9 cellular contexts compared by ENCODE assay signal in the genomic region with DNA sequence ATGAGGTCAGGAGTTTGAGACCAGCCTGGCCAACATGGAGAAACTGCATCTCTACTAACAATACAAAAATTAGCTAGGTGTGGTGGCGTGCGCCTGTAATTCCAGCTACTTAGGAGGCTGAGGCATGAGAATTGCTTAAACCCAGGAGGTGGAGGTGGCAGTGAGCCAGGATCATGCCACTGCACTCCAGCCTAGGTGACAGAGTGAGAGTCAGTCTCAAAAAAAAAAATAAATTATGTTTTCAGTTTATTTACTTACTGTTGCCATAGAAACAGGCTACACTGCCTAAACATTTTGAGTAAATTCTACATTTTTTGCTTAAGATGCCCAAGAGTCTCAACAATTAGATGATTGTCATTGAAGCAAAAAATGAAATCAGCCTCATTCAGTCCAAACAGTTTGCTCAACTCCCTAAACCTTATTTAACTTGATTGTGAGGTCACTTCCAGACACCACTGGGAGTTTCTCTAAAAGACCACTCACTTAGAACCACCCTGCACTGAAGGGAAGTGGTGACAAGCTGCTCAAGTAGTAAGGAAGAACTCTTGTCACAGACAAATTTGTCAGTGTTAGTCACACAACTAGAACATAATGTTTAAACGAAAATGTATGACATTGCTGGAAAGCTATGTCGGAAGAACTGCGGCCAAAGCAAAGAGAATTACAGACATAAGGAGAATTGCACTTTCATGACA. TPM values are rescaled to one million over a fixed set of nuclear protein-coding genes. Genes with fewer than 3 reads are reported as not detected.
DNase-seq lines count a peak whose midpoint lies in the region; ATAC-seq, FAIRE-seq and TF ChIP-seq lines count a peak whose summit lies in the region.
"Had no signal": no experiment of that assay in that cellular context is flagged by ENCODE, and none has a peak within 500 bp of the region (broad histone marks: within the 10 kb centered on the region; RNA-seq: fewer than 3 reads in every experiment).

No MANE protein-coding gene starts in this region.

- H3K36me3 ChIP-seq in brain microvascular endothelial cell (replicated peaks) (no peaks in the 10 kb centered on the region), HepG2 (replicated peaks in 1 of 2; ENCODE audit: control insufficient read depth in 1 of 2, insufficient read depth in 2 of 2, low read length in 2 of 2) (no peaks in the 10 kb centered on the region)

- H3K27me3 ChIP-seq in brain microvascular endothelial cell (replicated peaks) (no peaks in the 10 kb centered on the region), HepG2 (ENCODE audit: control insufficient read depth in 1 of 2, insufficient read depth in 2 of 2, low read length in 2 of 2) (no peaks in the 10 kb centered on the region)

- CTCF ChIA-PET in HepG2 (lab: Yijun Ruan, JAX; ENCODE audit: low intra/inter-chr PET ratio, low total read pairs): no interaction called here

- FAIRE-seq in HepG2 (lab: Jason Lieb, UNC): peak; percentile 26
- FAIRE-seq: endothelial cell of umbilical vein had no signal

- TF ChIP-seq POLR2A in HepG2 (IDR thresholded peaks at IDR 0.05; ENCODE audit: insufficient read depth in 1 of 2, low read depth in 2 of 2, low read length in 2 of 2): no peak

- intact Hi-C loops in HepG2 (cut with micrococcal nuclease; ENCODE audit: unreplicated experiment): no loop called here

- no peaks in the 10 kb centered on the region for H4K20me1 ChIP-seq in HepG2 (ENCODE audit: insufficient read depth, low read length)

- H3K27ac ChIP-seq in brain microvascular endothelial cell (peak overlapping the region; percentile 88), HepG2 (ENCODE audit: extremely low read length, insufficient read depth, low read length) (peak overlapping the region; percentile 56)

- H3K9me3 Mint-ChIP-seq in stimulated activated naive CD8-positive, alpha-beta T cell treated with anti-CD3 and anti-CD28 coated beads, Interleukin-15, amount 100 ng/mL, for 72 hours: peaks cover 0 to 9% of the 10 kb centered on the region in 2 donors

- BruUV-seq in HepG2 (replicated peaks; lab: Mats Ljungman, UMichigan): no TSS peak

- H3K9me3 ChIP-seq in HepG2 (ENCODE audit: low read length): no peaks in the 10 kb centered on the region

- no peak overlapping the region for H3K4me3 Mint-ChIP-seq in stimulated activated naive CD8-positive, alpha-beta T cell treated with anti-CD3 and anti-CD28 coated beads, Interleukin-15, amount 100 ng/mL, for 72 hours

- peaks cover 5% of the 10 kb centered on the region for H3K4me1 Mint-ChIP-seq in stimulated activated naive CD8-positive, alpha-beta T cell treated with anti-CD3 and anti-CD28 coated beads, Interleukin-15, amount 100 ng/mL, for 72 hours

- no peaks in the 10 kb centered on the region for H3K27me3 Mint-ChIP-seq in stimulated activated naive CD8-positive, alpha-beta T cell treated with anti-CD3 and anti-CD28 coated beads, Interleukin-15, amount 100 ng/mL, for 72 hours

- no peak for DNase-seq in stimulated activated naive CD8-positive, alpha-beta T cell treated with anti-CD3 and anti-CD28 coated beads, Interleukin-15, amount 100 ng/mL, for 72 hours
- no peak for DNase-seq in stimulated activated naive CD8-positive, alpha-beta T cell treated with anti-CD3 and anti-CD28 coated beads, Interleukin-15, Interleukin-2, amounts not matched to agents 100 U/mL and 50 U/mL, for 24 hours
- DNase-seq in brain microvascular endothelial cell: peak; percentile 83
- DNase-seq in HepG2 (ENCODE audit: low spot score): no peak
- no peak for DNase-seq in AML-193 (lab: John Stamatoyannopoulos, UW)
- DNase-seq in NCI-H1048 (lab: John Stamatoyannopoulos, UW): no peak
- DNase-seq in globus pallidus (ENCODE audit: low spot score): no peak
- DNase-seq in iPS-NIHi11 (ENCODE audit: low spot score): no peak

- no peak for TF ChIP-seq CTCF in brain microvascular endothelial cell (IDR thresholded peaks at IDR 0.05; ENCODE audit: low read depth, low read length, missing control alignments)
- TF ChIP-seq CTCF in HepG2 (CRISPR knock-in tag; IDR thresholded peaks at IDR 0.05): no peak

- WGBS in HepG2 (ENCODE audit: low lambda C conversion rate): 64% methylated on average over 5 of the region's 5 CpGs

- H3K4me3 ChIP-seq in brain microvascular endothelial cell (ENCODE audit: low read depth, low read length) (no peak overlapping the region), HepG2 (replicated peaks in 1 of 3; ENCODE audit: insufficient read depth in 1 of 3, low read depth in 2 of 3, low read length in 3 of 3) (no peak overlapping the region)

- peak overlapping the region; percentile 30; the same call in 1 of the 2 replicates for H3K4me2 ChIP-seq in HepG2 (ENCODE audit: low read depth, low read length)

- POLR2A ChIA-PET in HepG2 (lab: Yijun Ruan, JAX): interaction anchor here (2.1 kb wide), 1 partner anchor 10 kb away, joined by 7 read pairs; the partner anchor contains the start of gene GNPNAT1

- in situ Hi-C loops in brain microvascular endothelial cell (cut with HindIII; ENCODE audit: low pct_ligation_motif_present, low sequenced_read_pairs): no loop called here
- in situ Hi-C loops in HepG2 (cut with HindIII; ENCODE audit: extremely low pct_ligation_motif_present, low pct_unique_long_range_greater_than_20kb): no loop called here

- ATAC-seq in stimulated activated naive CD8-positive, alpha-beta T cell treated with anti-CD3 and anti-CD28 coated beads, Interleukin-15, amount 100 ng/mL, for 72 hours: peak; percentile 65
- ATAC-seq in stimulated activated naive CD8-positive, alpha-beta T cell treated with anti-CD3 and anti-CD28 coated beads, Interleukin-15, Interleukin-2, amounts not matched to agents 100 U/mL and 50 U/mL, for 24 hours: no peak
- ATAC-seq in HepG2: peak; percentile 32; the same call in 1 of the 3 replicates

- no peak overlapping the region for H2AFZ ChIP-seq in HepG2 (ENCODE audit: low read length)

- TF ChIP-seq EP300 in HepG2 (IDR thresholded peaks at IDR 0.05; ENCODE audit: low read depth in 2 of 2, low read length in 2 of 2) (no peak), HepG2 (CRISPR knock-in tag; IDR thresholded peaks at IDR 0.05; ENCODE audit: borderline replicate concordance) (no peak)

- no peak for TF ChIP-seq RAD21 in HepG2 (CRISPR knock-in tag; IDR thresholded peaks at IDR 0.05)

- no peaks in the 10 kb centered on the region for H3K79me2 ChIP-seq in HepG2 (ENCODE audit: insufficient read depth, low read length)

- peak overlapping the region; percentile 30; the same call in 1 of the 2 replicates for H3K9ac ChIP-seq in HepG2 (ENCODE audit: insufficient read depth, low read depth, low read length)

- H3K4me1 ChIP-seq in HepG2 (ENCODE audit: insufficient read depth, low read length): peaks cover 20% of the 10 kb centered on the region

- peak overlapping the region in 1 of 2 donors; percentile 36 for H3K27ac Mint-ChIP-seq in stimulated activated naive CD8-positive, alpha-beta T cell treated with anti-CD3 and anti-CD28 coated beads, Interleukin-15, amount 100 ng/mL, for 72 hours

TF ChIP-seq in HepG2, 621 proteins besides CTCF, POLR2A, EP300 and RAD21 (continues in another document):
- TF ChIP-seq RFX3 (CRISPR knock-in tag; IDR thresholded peaks at IDR 0.05): peak; percentile 57

RNA-seq across cellular contexts. Expression of gene GNPNAT1, which starts 9.8 kb away (rescaled TPM):
- total RNA-seq in HepG2 (2016; rRNA removed; fragmentation: Illumina TruSeq; extraction: Trizol): 54.9 and 89.6 TPM in 2 replicates
- 14.3 and 18.1 TPM in 2 replicates for total RNA-seq in HepG2 (2016; cell fraction: cytosol; rRNA removed; fragmentation: Illumina TruSeq; extraction: Trizol; ENCODE audit: low read depth)
- 55.8 and 86.2 TPM in 2 replicates for total RNA-seq in HepG2 (2016; cell fraction: insoluble cytoplasmic fraction; rRNA removed; fragmentation: Illumina TruSeq; extraction: Trizol)
- total RNA-seq in HepG2 (2016; cell fraction: membrane; rRNA removed; fragmentation: Illumina TruSeq; extraction: Trizol): 41.0 and 43.6 TPM in 2 replicates
- total RNA-seq in HepG2 (2016; cell fraction: nucleus; rRNA removed; fragmentation: Illumina TruSeq; extraction: Trizol): 28.5 and 31.1 TPM in 2 replicates
- polyA plus RNA-seq in HepG2 (2011; rRNA removed): 28.6 and 38.3 TPM in 2 replicates
- polyA plus RNA-seq in HepG2 (2011; cell fraction: cytosol; rRNA removed): 24.4 and 32.3 TPM in 2 replicates
- 6.7 and 12.7 TPM in 2 replicates for polyA plus RNA-seq in HepG2 (2011; cell fraction: nucleus; rRNA removed)
- polyA plus RNA-seq in HepG2 (2012): 36.3 and 47.9 TPM in 2 replicates
- polyA plus RNA-seq in HepG2 (2016; cell fraction: cytosol; fragmentation: Illumina TruSeq; extraction: Trizol; ENCODE audit: low read depth): 23.3 and 26.6 TPM in 2 replicates
- polyA plus RNA-seq in HepG2 (2016; cell fraction: insoluble cytoplasmic fraction; fragmentation: Illumina TruSeq; extraction: Trizol; ENCODE audit: low read depth): 113 and 116 TPM in 2 replicates
- polyA plus RNA-seq in HepG2 (2016; cell fraction: membrane; fragmentation: Illumina TruSeq; extraction: Trizol; ENCODE audit: low read depth): 44.1 and 47.6 TPM in 2 replicates
- polyA plus RNA-seq in HepG2 (2016; cell fraction: nucleus; fragmentation: Illumina TruSeq; extraction: Trizol; ENCODE audit: insufficient read depth, low read depth): 46.0 and 46.3 TPM in 2 replicates
- 25.8 and 48.5 TPM in 2 replicates for polyA minus RNA-seq in HepG2 (2011; rRNA and poly(A)+ RNA removed; ENCODE audit: low replicate concordance)
- polyA minus RNA-seq in HepG2 (2011; cell fraction: cytosol; rRNA and poly(A)+ RNA removed): 21.1 and 27.0 TPM in 2 replicates
- 29.3 and 34.5 TPM in 2 replicates for polyA minus RNA-seq in HepG2 (2011; cell fraction: nucleus; rRNA and poly(A)+ RNA removed)
